1 cellular context compared by ENCODE assay signal in the genomic region with DNA sequence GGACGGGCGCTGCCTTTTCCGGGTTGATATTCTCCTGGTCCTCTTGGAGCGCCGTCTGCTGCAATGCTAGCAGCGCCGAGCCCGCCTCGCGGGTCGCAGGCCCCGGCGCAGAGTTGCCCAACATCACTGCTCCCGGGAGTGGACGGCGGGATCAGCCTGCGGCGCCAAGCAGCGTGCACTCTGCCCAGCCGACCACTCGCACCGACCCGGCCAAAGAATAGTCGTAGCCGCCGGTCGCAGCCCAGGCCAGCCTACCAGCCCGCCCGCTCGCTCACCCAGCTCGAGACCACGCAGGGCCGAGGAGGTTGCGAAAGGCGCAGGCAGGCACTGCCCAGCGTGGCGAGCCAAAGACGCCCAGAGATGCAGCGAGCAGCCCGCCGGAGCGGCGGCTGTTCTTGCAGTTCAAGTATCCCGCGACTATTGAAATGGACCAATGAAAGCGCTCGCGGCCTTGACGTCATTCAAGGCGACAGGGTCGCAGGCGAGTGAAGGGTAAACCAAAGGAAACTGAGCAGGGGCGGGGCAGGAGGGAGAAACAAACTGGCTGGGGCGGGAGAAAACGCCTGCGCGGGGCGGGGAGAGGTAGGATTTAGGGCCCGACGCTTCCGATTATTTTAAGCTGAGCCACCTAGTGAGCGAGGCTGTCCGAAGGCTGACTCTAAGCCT.
TF ChIP-seq lines count a peak whose summit lies in the region.

A gene (minus strand): TSS at position 379 of the 666 bp plus-strand sequence. CDS start 255 bp downstream, at position 124.

TF ChIP-seq in HEK293, 187 proteins besides CTCF, POLR2A, EP300 and RAD21 (continued from another document and continues in another):
- TF ChIP-seq ZNF366 (tag by site-specific recombination; conservative IDR thresholded peaks at IDR 0.05) (peak; percentile 56; the same call in 1 of the 2 replicates), GLI4 (tag by site-specific recombination; IDR thresholded peaks at IDR 0.05) (no peak), ZNF10 (tag by site-specific recombination; IDR thresholded peaks at IDR 0.05) (peak; percentile 12; the same call in 1 of the 2 replicates), SP2 (tag by site-specific recombination; IDR thresholded peaks at IDR 0.05) (peak; percentile 90), GFI1B (tag by site-specific recombination; IDR thresholded peaks at IDR 0.05) (no peak), ZBTB7A (tag by site-specific recombination; IDR thresholded peaks at IDR 0.05; ENCODE audit: low read depth) (no peak), KLF7 (tag by site-specific recombination; IDR thresholded peaks at IDR 0.05; ENCODE audit: borderline replicate concordance) (no peak), ZNF433 (tag by site-specific recombination; IDR thresholded peaks at IDR 0.05; ENCODE audit: low read depth) (no peak), FEZF1 (tag by site-specific recombination; IDR thresholded peaks at IDR 0.05) (no peak), WT1 (tag by site-specific recombination; IDR thresholded peaks at IDR 0.05) (no peak), ZNF133 (tag by site-specific recombination; IDR thresholded peaks at IDR 0.05) (no peak), ZNF24 (tag by site-specific recombination; IDR thresholded peaks at IDR 0.05) (peak; percentile 35; the same call in 1 of the 2 replicates), ZNF626 (tag by site-specific recombination; IDR thresholded peaks at IDR 0.05) (no peak), ZNF677 (tag by site-specific recombination; IDR thresholded peaks at IDR 0.05) (no peak), GLIS2 (tag by site-specific recombination; IDR thresholded peaks at IDR 0.05) (no peak), SCRT1 (tag by site-specific recombination; IDR thresholded peaks at IDR 0.05; ENCODE audit: borderline replicate concordance) (no peak), ZNF660 (tag by site-specific recombination; IDR thresholded peaks at IDR 0.05) (no peak), ZXDB (tag by site-specific recombination; IDR thresholded peaks at IDR 0.05) (peak; percentile 79; the same call in 1 of the 2 replicates), ZNF2 (tag by site-specific recombination; IDR thresholded peaks at IDR 0.05) (no peak; the same call in 1 of the 2 replicates), ZNF114 (tag by site-specific recombination; IDR thresholded peaks at IDR 0.05) (no peak), ZNF175 (tag by site-specific recombination; IDR thresholded peaks at IDR 0.05) (no peak), ZBTB17 (tag by site-specific recombination; IDR thresholded peaks at IDR 0.05) (peak; percentile 77), ZNF184 (tag by site-specific recombination; IDR thresholded peaks at IDR 0.05) (no peak), GLIS1 (tag by site-specific recombination; IDR thresholded peaks at IDR 0.05) (no peak), ZFP41 (tag by site-specific recombination; IDR thresholded peaks at IDR 0.05; ENCODE audit: borderline replicate concordance) (no peak), ZNF266 (tag by site-specific recombination; IDR thresholded peaks at IDR 0.05; ENCODE audit: low read depth) (no peak), ZNF221 (tag by site-specific recombination; IDR thresholded peaks at IDR 0.05; ENCODE audit: borderline replicate concordance) (no peak), ZNF214 (tag by site-specific recombination; IDR thresholded peaks at IDR 0.05; ENCODE audit: borderline replicate concordance) (no peak), ZNF37A (tag by site-specific recombination; IDR thresholded peaks at IDR 0.05) (no peak), HOXC10 (CRISPR knock-in tag; IDR thresholded peaks at IDR 0.05) (no peak), ZSCAN23 (tag by site-specific recombination; IDR thresholded peaks at IDR 0.05) (no peak), ZNF335 (tag by site-specific recombination; conservative IDR thresholded peaks at IDR 0.05) (peak; percentile 80), REPIN1 (tag by site-specific recombination; IDR thresholded peaks at IDR 0.05; ENCODE audit: low read depth) (no peak), ZNF544 (tag by site-specific recombination; IDR thresholded peaks at IDR 0.05) (no peak), ZEB2 (tag by site-specific recombination; IDR thresholded peaks at IDR 0.05) (no peak), ZNF239 (tag by site-specific recombination; IDR thresholded peaks at IDR 0.05) (no peak), ZNF248 (tag by site-specific recombination; IDR thresholded peaks at IDR 0.05) (no peak), SP3 (tag by site-specific recombination; IDR thresholded peaks at IDR 0.05) (peak; percentile 69), ZNF560 (tag by site-specific recombination; IDR thresholded peaks at IDR 0.05; ENCODE audit: borderline replicate concordance) (no peak), ZNF473 (tag by site-specific recombination; IDR thresholded peaks at IDR 0.05) (no peak)
- TF ChIP-seq, protein P1, sequence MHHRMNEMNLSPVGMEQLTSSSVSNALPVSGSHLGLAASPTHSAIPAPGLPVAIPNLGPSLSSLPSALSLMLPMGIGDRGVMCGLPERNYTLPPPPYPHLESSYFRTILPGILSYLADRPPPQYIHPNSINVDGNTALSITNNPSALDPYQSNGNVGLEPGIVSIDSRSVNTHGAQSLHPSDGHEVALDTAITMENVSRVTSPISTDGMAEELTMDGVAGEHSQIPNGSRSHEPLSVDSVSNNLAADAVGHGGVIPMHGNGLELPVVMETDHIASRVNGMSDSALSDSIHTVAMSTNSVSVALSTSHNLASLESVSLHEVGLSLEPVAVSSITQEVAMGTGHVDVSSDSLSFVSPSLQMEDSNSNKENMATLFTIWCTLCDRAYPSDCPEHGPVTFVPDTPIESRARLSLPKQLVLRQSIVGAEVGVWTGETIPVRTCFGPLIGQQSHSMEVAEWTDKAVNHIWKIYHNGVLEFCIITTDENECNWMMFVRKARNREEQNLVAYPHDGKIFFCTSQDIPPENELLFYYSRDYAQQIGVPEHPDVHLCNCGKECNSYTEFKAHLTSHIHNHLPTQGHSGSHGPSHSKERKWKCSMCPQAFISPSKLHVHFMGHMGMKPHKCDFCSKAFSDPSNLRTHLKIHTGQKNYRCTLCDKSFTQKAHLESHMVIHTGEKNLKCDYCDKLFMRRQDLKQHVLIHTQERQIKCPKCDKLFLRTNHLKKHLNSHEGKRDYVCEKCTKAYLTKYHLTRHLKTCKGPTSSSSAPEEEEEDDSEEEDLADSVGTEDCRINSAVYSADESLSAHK (tag by site-specific recombination; IDR thresholded peaks at IDR 0.05), result no peak
- TF ChIP-seq, protein P2, sequence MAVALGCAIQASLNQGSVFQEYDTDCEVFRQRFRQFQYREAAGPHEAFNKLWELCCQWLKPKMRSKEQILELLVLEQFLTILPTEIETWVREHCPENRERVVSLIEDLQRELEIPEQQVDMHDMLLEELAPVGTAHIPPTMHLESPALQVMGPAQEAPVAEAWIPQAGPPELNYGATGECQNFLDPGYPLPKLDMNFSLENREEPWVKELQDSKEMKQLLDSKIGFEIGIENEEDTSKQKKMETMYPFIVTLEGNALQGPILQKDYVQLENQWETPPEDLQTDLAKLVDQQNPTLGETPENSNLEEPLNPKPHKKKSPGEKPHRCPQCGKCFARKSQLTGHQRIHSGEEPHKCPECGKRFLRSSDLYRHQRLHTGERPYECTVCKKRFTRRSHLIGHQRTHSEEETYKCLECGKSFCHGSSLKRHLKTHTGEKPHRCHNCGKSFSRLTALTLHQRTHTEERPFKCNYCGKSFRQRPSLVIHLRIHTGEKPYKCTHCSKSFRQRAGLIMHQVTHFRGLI (tag by site-specific recombination; IDR thresholded peaks at IDR 0.05), result peak; percentile 36; the same call in 1 of the 2 replicates
- TF ChIP-seq, protein P3, sequence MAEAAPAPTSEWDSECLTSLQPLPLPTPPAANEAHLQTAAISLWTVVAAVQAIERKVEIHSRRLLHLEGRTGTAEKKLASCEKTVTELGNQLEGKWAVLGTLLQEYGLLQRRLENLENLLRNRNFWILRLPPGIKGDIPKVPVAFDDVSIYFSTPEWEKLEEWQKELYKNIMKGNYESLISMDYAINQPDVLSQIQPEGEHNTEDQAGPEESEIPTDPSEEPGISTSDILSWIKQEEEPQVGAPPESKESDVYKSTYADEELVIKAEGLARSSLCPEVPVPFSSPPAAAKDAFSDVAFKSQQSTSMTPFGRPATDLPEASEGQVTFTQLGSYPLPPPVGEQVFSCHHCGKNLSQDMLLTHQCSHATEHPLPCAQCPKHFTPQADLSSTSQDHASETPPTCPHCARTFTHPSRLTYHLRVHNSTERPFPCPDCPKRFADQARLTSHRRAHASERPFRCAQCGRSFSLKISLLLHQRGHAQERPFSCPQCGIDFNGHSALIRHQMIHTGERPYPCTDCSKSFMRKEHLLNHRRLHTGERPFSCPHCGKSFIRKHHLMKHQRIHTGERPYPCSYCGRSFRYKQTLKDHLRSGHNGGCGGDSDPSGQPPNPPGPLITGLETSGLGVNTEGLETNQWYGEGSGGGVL (tag by site-specific recombination; IDR thresholded peaks at IDR 0.05), result peak; percentile 73
- TF ChIP-seq, protein P4, sequence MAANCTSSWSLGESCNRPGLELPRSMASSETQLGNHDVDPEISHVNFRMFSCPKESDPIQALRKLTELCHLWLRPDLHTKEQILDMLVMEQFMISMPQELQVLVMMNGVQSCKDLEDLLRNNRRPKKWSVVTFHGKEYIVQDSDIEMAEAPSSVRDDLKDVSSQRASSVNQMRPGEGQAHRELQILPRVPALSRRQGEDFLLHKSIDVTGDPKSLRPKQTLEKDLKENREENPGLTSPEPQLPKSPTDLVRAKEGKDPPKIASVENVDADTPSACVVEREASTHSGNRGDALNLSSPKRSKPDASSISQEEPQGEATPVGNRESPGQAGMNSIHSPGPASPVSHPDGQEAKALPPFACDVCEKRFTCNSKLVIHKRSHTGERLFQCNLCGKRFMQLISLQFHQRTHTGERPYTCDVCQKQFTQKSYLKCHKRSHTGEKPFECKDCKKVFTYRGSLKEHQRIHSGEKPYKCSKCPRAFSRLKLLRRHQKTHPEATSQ (tag by site-specific recombination; IDR thresholded peaks at IDR 0.05), result 0 out of 2 replicates have a peak, but pooled peaks have one; percentile 62
- TF ChIP-seq, protein P5, sequence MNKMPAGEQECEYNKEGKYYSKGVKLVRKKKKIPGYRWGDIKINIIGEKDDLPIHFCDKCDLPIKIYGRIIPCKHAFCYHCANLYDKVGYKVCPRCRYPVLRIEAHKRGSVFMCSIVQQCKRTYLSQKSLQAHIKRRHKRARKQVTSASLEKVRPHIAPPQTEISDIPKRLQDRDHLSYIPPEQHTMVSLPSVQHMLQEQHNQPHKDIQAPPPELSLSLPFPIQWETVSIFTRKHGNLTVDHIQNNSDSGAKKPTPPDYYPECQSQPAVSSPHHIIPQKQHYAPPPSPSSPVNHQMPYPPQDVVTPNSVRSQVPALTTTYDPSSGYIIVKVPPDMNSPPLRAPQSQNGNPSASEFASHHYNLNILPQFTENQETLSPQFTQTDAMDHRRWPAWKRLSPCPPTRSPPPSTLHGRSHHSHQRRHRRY (tag by site-specific recombination; IDR thresholded peaks at IDR 0.05), result no peak
- TF ChIP-seq, protein P6, sequence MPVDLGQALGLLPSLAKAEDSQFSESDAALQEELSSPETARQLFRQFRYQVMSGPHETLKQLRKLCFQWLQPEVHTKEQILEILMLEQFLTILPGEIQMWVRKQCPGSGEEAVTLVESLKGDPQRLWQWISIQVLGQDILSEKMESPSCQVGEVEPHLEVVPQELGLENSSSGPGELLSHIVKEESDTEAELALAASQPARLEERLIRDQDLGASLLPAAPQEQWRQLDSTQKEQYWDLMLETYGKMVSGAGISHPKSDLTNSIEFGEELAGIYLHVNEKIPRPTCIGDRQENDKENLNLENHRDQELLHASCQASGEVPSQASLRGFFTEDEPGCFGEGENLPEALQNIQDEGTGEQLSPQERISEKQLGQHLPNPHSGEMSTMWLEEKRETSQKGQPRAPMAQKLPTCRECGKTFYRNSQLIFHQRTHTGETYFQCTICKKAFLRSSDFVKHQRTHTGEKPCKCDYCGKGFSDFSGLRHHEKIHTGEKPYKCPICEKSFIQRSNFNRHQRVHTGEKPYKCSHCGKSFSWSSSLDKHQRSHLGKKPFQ (tag by site-specific recombination; IDR thresholded peaks at IDR 0.05), result no peak
- TF ChIP-seq, protein P7, sequence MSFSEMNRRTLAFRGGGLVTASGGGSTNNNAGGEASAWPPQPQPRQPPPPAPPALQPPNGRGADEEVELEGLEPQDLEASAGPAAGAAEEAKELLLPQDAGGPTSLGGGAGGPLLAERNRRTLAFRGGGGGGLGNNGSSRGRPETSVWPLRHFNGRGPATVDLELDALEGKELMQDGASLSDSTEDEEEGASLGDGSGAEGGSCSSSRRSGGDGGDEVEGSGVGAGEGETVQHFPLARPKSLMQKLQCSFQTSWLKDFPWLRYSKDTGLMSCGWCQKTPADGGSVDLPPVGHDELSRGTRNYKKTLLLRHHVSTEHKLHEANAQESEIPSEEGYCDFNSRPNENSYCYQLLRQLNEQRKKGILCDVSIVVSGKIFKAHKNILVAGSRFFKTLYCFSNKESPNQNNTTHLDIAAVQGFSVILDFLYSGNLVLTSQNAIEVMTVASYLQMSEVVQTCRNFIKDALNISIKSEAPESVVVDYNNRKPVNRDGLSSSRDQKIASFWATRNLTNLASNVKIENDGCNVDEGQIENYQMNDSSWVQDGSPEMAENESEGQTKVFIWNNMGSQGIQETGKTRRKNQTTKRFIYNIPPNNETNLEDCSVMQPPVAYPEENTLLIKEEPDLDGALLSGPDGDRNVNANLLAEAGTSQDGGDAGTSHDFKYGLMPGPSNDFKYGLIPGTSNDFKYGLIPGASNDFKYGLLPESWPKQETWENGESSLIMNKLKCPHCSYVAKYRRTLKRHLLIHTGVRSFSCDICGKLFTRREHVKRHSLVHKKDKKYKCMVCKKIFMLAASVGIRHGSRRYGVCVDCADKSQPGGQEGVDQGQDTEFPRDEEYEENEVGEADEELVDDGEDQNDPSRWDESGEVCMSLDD (tag by site-specific recombination; IDR thresholded peaks at IDR 0.05), result no peak
- TF ChIP-seq, protein P8, sequence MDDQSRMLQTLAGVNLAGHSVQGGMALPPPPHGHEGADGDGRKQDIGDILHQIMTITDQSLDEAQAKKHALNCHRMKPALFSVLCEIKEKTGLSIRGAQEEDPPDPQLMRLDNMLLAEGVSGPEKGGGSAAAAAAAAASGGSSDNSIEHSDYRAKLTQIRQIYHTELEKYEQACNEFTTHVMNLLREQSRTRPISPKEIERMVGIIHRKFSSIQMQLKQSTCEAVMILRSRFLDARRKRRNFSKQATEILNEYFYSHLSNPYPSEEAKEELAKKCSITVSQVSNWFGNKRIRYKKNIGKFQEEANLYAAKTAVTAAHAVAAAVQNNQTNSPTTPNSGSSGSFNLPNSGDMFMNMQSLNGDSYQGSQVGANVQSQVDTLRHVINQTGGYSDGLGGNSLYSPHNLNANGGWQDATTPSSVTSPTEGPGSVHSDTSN (CRISPR knock-in tag; IDR thresholded peaks at IDR 0.05), result peak; percentile 78
- TF ChIP-seq, protein P9, sequence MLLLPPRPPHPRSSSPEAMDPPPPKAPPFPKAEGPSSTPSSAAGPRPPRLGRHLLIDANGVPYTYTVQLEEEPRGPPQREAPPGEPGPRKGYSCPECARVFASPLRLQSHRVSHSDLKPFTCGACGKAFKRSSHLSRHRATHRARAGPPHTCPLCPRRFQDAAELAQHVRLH (tag by site-specific recombination; IDR thresholded peaks at IDR 0.05), result peak; percentile 76; the same call in 1 of the 2 replicates
